Comparison of ENCODE assay signal across 28 cellular contexts in genomic region chr11:61139391-61139790, GRCh38. TPM values are rescaled to one million over a fixed set of nuclear protein-coding genes. Genes with fewer than 3 reads are reported as not detected.
DNase-seq lines count a peak whose midpoint lies in the region; ATAC-seq and TF ChIP-seq lines count a peak whose summit lies in the region.
"Had no signal": no experiment of that assay in that cellular context is flagged by ENCODE, and none has a peak within 500 bp of the region (broad histone marks: within the 10 kb centered on the region; RNA-seq: fewer than 3 reads in every experiment).

No MANE protein-coding gene starts in this region.

- H3K79me2 ChIP-seq in smooth muscle cell (ENCODE audit: low read depth): peaks cover 14% of the 10 kb centered on the region

- DNase-seq in G401 (ENCODE audit: low spot score): peak; percentile 30
- no peak for DNase-seq in adipocyte (ENCODE audit: low read depth)
- DNase-seq in memory B cell (ENCODE audit: low spot score in 2 of 2): no peak
- DNase-seq in smooth muscle cell (lab: John Stamatoyannopoulos, UW; ENCODE audit: unreplicated experiment): no peak
- no peak for DNase-seq in activated naive CD8-positive, alpha-beta T cell treated with anti-CD3 and anti-CD28 coated beads for 36 hours
- DNase-seq in NCI-H2107 treated with DMSO at 0.1 percent for 48 hours (lab: John Stamatoyannopoulos, UW; ENCODE audit: unreplicated experiment): no peak
- DNase-seq: activated CD4-positive, alpha-beta T cell treated with anti-CD3 and anti-CD28 coated beads for 48 hours; activated T-cell treated with anti-CD3 and anti-CD28 coated beads, Interleukin-2, amount 50 U/mL, for 4 hours; effector memory CD4-positive, alpha-beta T cell; naive thymus-derived CD4-positive, alpha-beta T cell; NCI-H146; NCI-H2171 treated with DMSO at 0.1 percent for 48 hours; NCI-H526; PC-9; SHP77 treated with DMSO at 0.1 percent for 48 hours; stimulated activated CD4-positive, alpha-beta T cell treated with anti-CD3 and anti-CD28 coated beads, Interleukin-4, amount 100 ng/mL, for 24 hours; T-helper 9 cell had no signal

- H3K27ac ChIP-seq in smooth muscle cell (ENCODE audit: low read depth): no peak overlapping the region
- H3K27ac ChIP-seq: breast epithelium, ovary, PC-9, suprapubic skin, VCaP had no signal

- H3K36me3 Mint-ChIP-seq in memory B cell: peaks cover 11% of the 10 kb centered on the region
- H3K36me3 Mint-ChIP-seq in activated naive CD8-positive, alpha-beta T cell treated with anti-CD3 and anti-CD28 coated beads for 36 hours: peaks cover 7% of the 10 kb centered on the region

- H3K36me3 ChIP-seq in adipocyte (ENCODE audit: control insufficient read depth, insufficient read depth, low read length, severe bottlenecking) (peaks cover 17% of the 10 kb centered on the region), smooth muscle cell (ENCODE audit: low read depth) (no peaks in the 10 kb centered on the region)
- H3K36me3 ChIP-seq: breast epithelium, ovary had no signal

- H3K4me1 Mint-ChIP-seq in memory B cell: peaks cover 20% of the 10 kb centered on the region
- H3K4me1 Mint-ChIP-seq in activated naive CD8-positive, alpha-beta T cell treated with anti-CD3 and anti-CD28 coated beads for 36 hours: peaks cover 3% of the 10 kb centered on the region
- H3K4me1 Mint-ChIP-seq: stimulated activated effector memory CD8-positive, alpha-beta T cell treated with anti-CD3 and anti-CD28 coated beads, Interleukin-12 subunit alpha, Interleukin-12 subunit beta, amount 100 ng/mL, for 72 hours had no signal

- H3K4me1 ChIP-seq in adipocyte (ENCODE audit: control insufficient read depth, insufficient read depth, low read length) (peaks cover 18% of the 10 kb centered on the region), smooth muscle cell (ENCODE audit: low read depth) (no peaks in the 10 kb centered on the region)

- no peak overlapping the region for H3K9ac ChIP-seq in adipocyte (ENCODE audit: low read length)
- no peak overlapping the region for H3K9ac ChIP-seq in smooth muscle cell (ENCODE audit: low read depth)

- H3K4me3 ChIP-seq in adipocyte (ENCODE audit: low read length): peak overlapping the region; percentile 28
- H3K4me3 ChIP-seq in smooth muscle cell: no peak overlapping the region
- H3K4me3 ChIP-seq: breast epithelium, GM23338, ovary, PC-9, suprapubic skin had no signal

- no peaks in the 10 kb centered on the region for H3K27me3 Mint-ChIP-seq in memory B cell
- no peaks in the 10 kb centered on the region for H3K27me3 Mint-ChIP-seq in activated naive CD8-positive, alpha-beta T cell treated with anti-CD3 and anti-CD28 coated beads for 36 hours
- H3K27me3 Mint-ChIP-seq: naive thymus-derived CD4-positive, alpha-beta T cell had no signal

- no peak for ATAC-seq in memory B cell (ENCODE audit: low read depth)
- no peak for ATAC-seq in GM21737 (IDR thresholded peaks at IDR 0.05; ENCODE audit: unreplicated experiment)
- ATAC-seq in GM21786 (IDR thresholded peaks at IDR 0.05; ENCODE audit: unreplicated experiment): no peak
- ATAC-seq: activated T-cell treated with anti-CD3 and anti-CD28 coated beads, Interleukin-2, amount 50 U/mL, for 4 hours; naive thymus-derived CD4-positive, alpha-beta T cell; stimulated activated effector memory CD8-positive, alpha-beta T cell treated with anti-CD3 and anti-CD28 coated beads, Interleukin-12 subunit alpha, Interleukin-12 subunit beta, amount 100 ng/mL, for 72 hours had no signal

- H3K27me3 ChIP-seq in adipocyte (replicated peaks; ENCODE audit: control insufficient read depth, insufficient read depth, low read length) (no peaks in the 10 kb centered on the region), smooth muscle cell (ENCODE audit: low read depth) (no peaks in the 10 kb centered on the region)
- H3K27me3 ChIP-seq: breast epithelium, ovary, suprapubic skin had no signal

- H3K4me2 ChIP-seq in smooth muscle cell: peak overlapping the region; percentile 63
- H3K4me2 ChIP-seq: GM23338, PC-9 had no signal

- TF ChIP-seq CTCF in smooth muscle cell (IDR thresholded peaks at IDR 0.05; ENCODE audit: borderline replicate concordance, insufficient read depth, poor library complexity, severe bottlenecking): no peak

- H3K27ac Mint-ChIP-seq in memory B cell: peak overlapping the region; percentile 50
- no peak overlapping the region for H3K27ac Mint-ChIP-seq in activated naive CD8-positive, alpha-beta T cell treated with anti-CD3 and anti-CD28 coated beads for 36 hours
- H3K27ac Mint-ChIP-seq: stimulated activated effector memory CD8-positive, alpha-beta T cell treated with anti-CD3 and anti-CD28 coated beads, Interleukin-12 subunit alpha, Interleukin-12 subunit beta, amount 100 ng/mL, for 72 hours had no signal

- in situ Hi-C loops in G401 (cut with HindIII; ENCODE audit: low sequenced_read_pairs): no loop called here

- no peaks in the 10 kb centered on the region for H3K9me3 Mint-ChIP-seq in memory B cell
- H3K9me3 Mint-ChIP-seq in activated naive CD8-positive, alpha-beta T cell treated with anti-CD3 and anti-CD28 coated beads for 36 hours: no peaks in the 10 kb centered on the region
- H3K9me3 Mint-ChIP-seq: activated T-cell treated with anti-CD3 and anti-CD28 coated beads, Interleukin-2, amount 50 U/mL, for 4 hours; CD14-positive monocyte; GM23338; naive thymus-derived CD4-positive, alpha-beta T cell; stimulated activated effector memory CD8-positive, alpha-beta T cell treated with anti-CD3 and anti-CD28 coated beads, Interleukin-12 subunit alpha, Interleukin-12 subunit beta, amount 100 ng/mL, for 72 hours had no signal

- no peak overlapping the region for H2AFZ ChIP-seq in smooth muscle cell (ENCODE audit: low read depth)
- H2AFZ ChIP-seq: GM23338, PC-9 had no signal

- H3F3A ChIP-seq in smooth muscle cell (ENCODE audit: low read depth): no peaks in the 10 kb centered on the region

- peaks cover 88% of the 10 kb centered on the region for H4K20me1 ChIP-seq in smooth muscle cell (ENCODE audit: low read depth)

- no peaks in the 10 kb centered on the region for H3K9me3 ChIP-seq in adipocyte (ENCODE audit: control insufficient read depth, low read length)
- H3K9me3 ChIP-seq in smooth muscle cell (replicated peaks; ENCODE audit: low read depth): no peaks in the 10 kb centered on the region
- H3K9me3 ChIP-seq: breast epithelium, ovary, suprapubic skin had no signal

- WGBS in smooth muscle cell (ENCODE audit: low lambda C conversion rate): 90% methylated on average over 6 of the region's 6 CpGs

- no peak overlapping the region for H3K4me3 Mint-ChIP-seq in memory B cell
- H3K4me3 Mint-ChIP-seq in activated naive CD8-positive, alpha-beta T cell treated with anti-CD3 and anti-CD28 coated beads for 36 hours: no peak overlapping the region
- H3K4me3 Mint-ChIP-seq: activated T-cell treated with anti-CD3 and anti-CD28 coated beads, Interleukin-2, amount 50 U/mL, for 4 hours; CD14-positive monocyte; GM23338; naive thymus-derived CD4-positive, alpha-beta T cell; stimulated activated effector memory CD8-positive, alpha-beta T cell treated with anti-CD3 and anti-CD28 coated beads, Interleukin-12 subunit alpha, Interleukin-12 subunit beta, amount 100 ng/mL, for 72 hours had no signal

RNA-seq across cellular contexts. Expression of gene VPS37C, which starts 21.8 kb away (rescaled TPM):
- total RNA-seq in G401 (2014; rRNA removed; shearing (Covaris generic)): 15.5 and 16.6 TPM in 2 replicates
- total RNA-seq in smooth muscle cell: 8.8 and 13.6 TPM in 2 replicates
- 15.4 and 22.4 TPM in 2 replicates for polyA plus RNA-seq in smooth muscle cell
- 1 to 10 TPM; 8.1 to 8.8 TPM for total RNA-seq in activated naive CD8-positive, alpha-beta T cell treated with anti-CD3 and anti-CD28 coated beads for 36 hours

RNA-seq across cellular contexts. Expression of gene CD5, which starts 37.1 kb away (rescaled TPM):
- total RNA-seq in G401 (2014; rRNA removed; shearing (Covaris generic)): 0.06 TPM in 1 of 2 replicates, not detected in the other
- total RNA-seq in smooth muscle cell: not detected in 2 replicates
- 0.10 and 0.72 TPM in 2 replicates for polyA plus RNA-seq in smooth muscle cell
- 100 to 1,000 TPM; 196 to 197 TPM for total RNA-seq in activated naive CD8-positive, alpha-beta T cell treated with anti-CD3 and anti-CD28 coated beads for 36 hours
- total RNA-seq: epithelial cell of proximal tubule, GM23338, LHCN-M2, PC-9 had no signal
- polyA plus RNA-seq: GM23338 had no signal

Comparison
In these comparisons a context has a peak if more than half of its experiments do, and no peak if none do; other contexts are left out.
1. RNA of gene CD5, which starts 37.1 kb away (total RNA-seq): 196 to 197 TPM in activated naive CD8-positive, alpha-beta T cell treated with anti-CD3 and anti-CD28 coated beads for 36 hours; 0.06 TPM in G401 and not detected in smooth muscle cell; every median in the first group is over 100 times any median in the second.